15 cellular contexts compared by ENCODE assay signal in the genomic region with DNA sequence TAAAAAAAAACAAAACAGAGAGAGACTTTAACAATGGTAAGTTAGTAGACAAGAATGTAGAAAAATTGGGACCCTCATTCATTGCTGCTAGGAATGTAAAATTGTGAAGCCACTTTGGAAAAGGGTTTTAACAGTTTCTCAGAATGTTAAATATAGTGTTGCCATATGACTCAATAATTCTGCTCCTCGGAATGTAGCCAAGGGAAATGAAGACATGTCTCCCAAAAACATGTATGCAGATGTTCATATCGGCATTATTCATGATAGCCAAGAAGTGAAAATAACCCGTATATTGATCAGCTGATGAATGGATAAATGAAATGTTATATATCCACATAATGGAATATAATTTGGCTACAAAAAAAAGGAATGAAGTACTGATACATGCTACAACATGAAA.
DNase-seq lines count a peak whose midpoint lies in the region; ATAC-seq and TF ChIP-seq lines count a peak whose summit lies in the region.
"Had no signal": no experiment of that assay in that cellular context is flagged by ENCODE, and none has a peak within 500 bp of the region (broad histone marks: within the 10 kb centered on the region; RNA-seq: fewer than 3 reads in every experiment).

No MANE protein-coding gene starts in this region.

- no peak overlapping the region for H2AFZ ChIP-seq in SK-N-SH (ENCODE audit: low read depth)

- intact Hi-C loops in breast epithelium (cut with DNase I; ENCODE audit: low total_unique reads) (no loop called here), right lobe of liver (cut with DNase I) (no loop called here), testis (cut with DNase I; ENCODE audit: low total_unique reads) (no loop called here), aorta (cut with DNase I) (no loop called here)

- H3K9me2 ChIP-seq in SK-N-SH: no peaks in the 10 kb centered on the region

- no peak for DNase-seq in SK-N-SH
- DNase-seq in breast epithelium (ENCODE audit: low spot score in 2 of 2): no peak
- no peak for DNase-seq in right lobe of liver
- no peak for DNase-seq in testis
- DNase-seq in NCI-H1436 treated with DMSO at 0.1 percent for 48 hours (lab: John Stamatoyannopoulos, UW): no peak
- DNase-seq in aorta: no peak
- DNase-seq: 8988T; activated T-cell treated with anti-CD3 and anti-CD28 coated beads, Interleukin-2, amount 50 U/mL, for 1 hour; NCI-H345; stimulated activated CD8-positive, alpha-beta memory T cell treated with anti-CD3 and anti-CD28 coated beads, Interleukin-4, amount 100 ng/mL, for 48 hours had no signal

- CTCF ChIA-PET in SK-N-SH (lab: Yijun Ruan, JAX): no interaction called here

- TF ChIP-seq CTCF in SK-N-SH (IDR thresholded peaks at IDR 0.05) (no peak), breast epithelium (IDR thresholded peaks at IDR 0.05) (no peak), right lobe of liver (IDR thresholded peaks at IDR 0.05) (no peak), testis (IDR thresholded peaks at IDR 0.05) (no peak)

- H4K20me1 ChIP-seq in SK-N-SH (ENCODE audit: insufficient read depth): no peaks in the 10 kb centered on the region

- POLR2A ChIA-PET in SK-N-SH (lab: Yijun Ruan, JAX): no interaction called here

- peaks cover 21% of the 10 kb centered on the region for H3F3A ChIP-seq in SK-N-SH (replicated peaks; ENCODE audit: insufficient read depth)

- no peaks in the 10 kb centered on the region for H3K79me2 ChIP-seq in SK-N-SH (ENCODE audit: insufficient read depth)

- H3K4me3 ChIP-seq in SK-N-SH (ENCODE audit: low read depth in 2 of 2, low read length in 1 of 2): no peak overlapping the region
- no peak overlapping the region for H3K4me3 ChIP-seq in breast epithelium
- no peak overlapping the region for H3K4me3 ChIP-seq in right lobe of liver
- H3K4me3 ChIP-seq in testis: no peak overlapping the region
- H3K4me3 ChIP-seq in aorta (ENCODE audit: low read length in 2 of 2): no peak overlapping the region
- H3K4me3 ChIP-seq: K562 had no signal

- peaks cover 0 to 20% of the 10 kb centered on the region in 2 experiments for H3K4me1 ChIP-seq in SK-N-SH (ENCODE audit: control insufficient read depth in 1 of 2, insufficient read depth in 2 of 2, low read depth in 1 of 2, low read length in 1 of 2)
- no peaks in the 10 kb centered on the region for H3K4me1 ChIP-seq in breast epithelium
- H3K4me1 ChIP-seq in right lobe of liver: peaks cover 0 to 38% (median 13%) of the 10 kb centered on the region in 4 donors
- peaks cover 27% of the 10 kb centered on the region for H3K4me1 ChIP-seq in testis
- H3K4me1 ChIP-seq in aorta (ENCODE audit: control insufficient read depth in 1 of 2, insufficient read depth in 2 of 2, low read length in 2 of 2): peaks cover 8 to 16% of the 10 kb centered on the region in 2 donors

- TF ChIP-seq POLR2A in breast epithelium (IDR thresholded peaks at IDR 0.05) (no peak), right lobe of liver (IDR thresholded peaks at IDR 0.05) (no peak), testis (IDR thresholded peaks at IDR 0.05) (no peak)

- peak overlapping the region in 1 of 2 experiments; percentile 84; a peak in 3 of 4 replicates for H3K27ac ChIP-seq in SK-N-SH (ENCODE audit: low read depth in 2 of 2, low read length in 1 of 2)
- H3K27ac ChIP-seq in breast epithelium: peak overlapping the region; percentile 45 to 66
- peak overlapping the region in 2 of 3 donors; percentile 2 to 21 for H3K27ac ChIP-seq in right lobe of liver
- H3K27ac ChIP-seq in testis: peak overlapping the region; percentile 63 to 64
- peak overlapping the region in 1 of 2 donors; percentile 43 for H3K27ac ChIP-seq in aorta (ENCODE audit: low read depth in 1 of 2, low read length in 2 of 2)
- H3K27ac ChIP-seq: RWPE1, VCaP had no signal

- H3K4me2 ChIP-seq in SK-N-SH: peak overlapping the region; percentile 57

- H3K9me3 ChIP-seq in SK-N-SH: no peaks in the 10 kb centered on the region
- no peaks in the 10 kb centered on the region for H3K9me3 ChIP-seq in breast epithelium
- no peaks in the 10 kb centered on the region for H3K9me3 ChIP-seq in right lobe of liver
- no peaks in the 10 kb centered on the region for H3K9me3 ChIP-seq in testis
- no peaks in the 10 kb centered on the region for H3K9me3 ChIP-seq in aorta (ENCODE audit: control insufficient read depth, low read length)

- H3K27me3 ChIP-seq in SK-N-SH (ENCODE audit: insufficient read depth) (no peaks in the 10 kb centered on the region), breast epithelium (no peaks in the 10 kb centered on the region), right lobe of liver (no peaks in the 10 kb centered on the region), testis (no peaks in the 10 kb centered on the region), aorta (ENCODE audit: control insufficient read depth in 1 of 2, insufficient read depth in 2 of 2, low read length in 1 of 2) (no peaks in the 10 kb centered on the region)

- H3K36me3 ChIP-seq in SK-N-SH (replicated peaks in 1 of 2; ENCODE audit: control insufficient read depth in 1 of 2, insufficient read depth in 2 of 2, low read length in 1 of 2) (peaks cover 13 to 14% of the 10 kb centered on the region in 2 experiments), breast epithelium (no peaks in the 10 kb centered on the region), right lobe of liver (peaks cover 0 to 8% (median 0%) of the 10 kb centered on the region in 4 donors), testis (ENCODE audit: low read depth, missing control alignments) (no peaks in the 10 kb centered on the region), aorta (ENCODE audit: control insufficient read depth in 1 of 2, insufficient read depth in 2 of 2, low read length in 1 of 2) (peaks cover 0 to 4% of the 10 kb centered on the region in 2 donors)

- no peak for TF ChIP-seq RAD21 in SK-N-SH (IDR thresholded peaks at IDR 0.05; ENCODE audit: low read length)

- no peak for TF ChIP-seq EP300 in SK-N-SH (IDR thresholded peaks at IDR 0.05; ENCODE audit: borderline replicate concordance in 1 of 2, low read depth in 1 of 2, low read length in 1 of 2)

- WGBS in SK-N-SH (ENCODE audit: low lambda C conversion rate): 86% methylated on average over 3 of the region's 3 CpGs
- WGBS in right lobe of liver (ENCODE audit: insufficient coverage, low coverage, low lambda C conversion rate, missing lambda C conversion rate): 41% methylated on average over 3 of the region's 3 CpGs
- WGBS in testis, 2 donors: 28 to 43% methylated on average over 3 of the region's 3 CpGs
- 4 to 6% methylated on average over 3 of the region's 3 CpGs for WGBS in aorta, 2 donors

- ATAC-seq in SK-N-SH treated with all-trans-retinoic acid at 6 μM for 48 hours (no peak), right lobe of liver (no peak), HG02763 (IDR thresholded peaks at IDR 0.05; ENCODE audit: unreplicated experiment) (no peak), aorta (ENCODE audit: low FRiP score) (no peak)
- ATAC-seq: K562 had no signal

- peak overlapping the region; percentile 39; the same call in 1 of the 2 replicates for H3K9ac ChIP-seq in SK-N-SH

TF ChIP-seq in SK-N-SH, 30 proteins besides CTCF, POLR2A, EP300 and RAD21 (continues in another document):
- TF ChIP-seq NFIC (IDR thresholded peaks at IDR 0.05; ENCODE audit: borderline replicate concordance): no peak

TF ChIP-seq in SK-N-SH treated with all-trans-retinoic acid at 6 μM for 48 hours, 23 proteins besides CTCF, POLR2A, EP300 and RAD21 (continues in another document):
- no peak for TF ChIP-seq TOX (CRISPR knock-in tag; IDR thresholded peaks at IDR 0.05; ENCODE audit: borderline replicate concordance)
- TF ChIP-seq, protein P1, sequence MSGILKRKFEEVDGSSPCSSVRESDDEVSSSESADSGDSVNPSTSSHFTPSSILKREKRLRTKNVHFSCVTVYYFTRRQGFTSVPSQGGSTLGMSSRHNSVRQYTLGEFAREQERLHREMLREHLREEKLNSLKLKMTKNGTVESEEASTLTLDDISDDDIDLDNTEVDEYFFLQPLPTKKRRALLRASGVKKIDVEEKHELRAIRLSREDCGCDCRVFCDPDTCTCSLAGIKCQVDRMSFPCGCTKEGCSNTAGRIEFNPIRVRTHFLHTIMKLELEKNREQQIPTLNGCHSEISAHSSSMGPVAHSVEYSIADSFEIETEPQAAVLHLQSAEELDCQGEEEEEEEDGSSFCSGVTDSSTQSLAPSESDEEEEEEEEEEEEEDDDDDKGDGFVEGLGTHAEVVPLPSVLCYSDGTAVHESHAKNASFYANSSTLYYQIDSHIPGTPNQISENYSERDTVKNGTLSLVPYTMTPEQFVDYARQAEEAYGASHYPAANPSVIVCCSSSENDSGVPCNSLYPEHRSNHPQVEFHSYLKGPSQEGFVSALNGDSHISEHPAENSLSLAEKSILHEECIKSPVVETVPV (CRISPR knock-in tag; IDR thresholded peaks at IDR 0.05): no peak
- TF ChIP-seq ZNF8 (CRISPR knock-in tag; IDR thresholded peaks at IDR 0.05): no peak
- TF ChIP-seq CSDC2 (CRISPR knock-in tag; IDR thresholded peaks at IDR 0.05): no peak
- no peak for TF ChIP-seq OSR1 (CRISPR knock-in tag; IDR thresholded peaks at IDR 0.05)
- TF ChIP-seq GLIS3 (CRISPR knock-in tag; IDR thresholded peaks at IDR 0.05): no peak
- TF ChIP-seq SNAI2 (CRISPR knock-in tag; IDR thresholded peaks at IDR 0.05): no peak
- no peak for TF ChIP-seq ZC3H10 (CRISPR knock-in tag; IDR thresholded peaks at IDR 0.05)
- TF ChIP-seq ESRRG (CRISPR knock-in tag; IDR thresholded peaks at IDR 0.05): no peak
- no peak for TF ChIP-seq BACH2 (CRISPR knock-in tag; IDR thresholded peaks at IDR 0.05; ENCODE audit: borderline replicate concordance)
- TF ChIP-seq, protein P2, sequence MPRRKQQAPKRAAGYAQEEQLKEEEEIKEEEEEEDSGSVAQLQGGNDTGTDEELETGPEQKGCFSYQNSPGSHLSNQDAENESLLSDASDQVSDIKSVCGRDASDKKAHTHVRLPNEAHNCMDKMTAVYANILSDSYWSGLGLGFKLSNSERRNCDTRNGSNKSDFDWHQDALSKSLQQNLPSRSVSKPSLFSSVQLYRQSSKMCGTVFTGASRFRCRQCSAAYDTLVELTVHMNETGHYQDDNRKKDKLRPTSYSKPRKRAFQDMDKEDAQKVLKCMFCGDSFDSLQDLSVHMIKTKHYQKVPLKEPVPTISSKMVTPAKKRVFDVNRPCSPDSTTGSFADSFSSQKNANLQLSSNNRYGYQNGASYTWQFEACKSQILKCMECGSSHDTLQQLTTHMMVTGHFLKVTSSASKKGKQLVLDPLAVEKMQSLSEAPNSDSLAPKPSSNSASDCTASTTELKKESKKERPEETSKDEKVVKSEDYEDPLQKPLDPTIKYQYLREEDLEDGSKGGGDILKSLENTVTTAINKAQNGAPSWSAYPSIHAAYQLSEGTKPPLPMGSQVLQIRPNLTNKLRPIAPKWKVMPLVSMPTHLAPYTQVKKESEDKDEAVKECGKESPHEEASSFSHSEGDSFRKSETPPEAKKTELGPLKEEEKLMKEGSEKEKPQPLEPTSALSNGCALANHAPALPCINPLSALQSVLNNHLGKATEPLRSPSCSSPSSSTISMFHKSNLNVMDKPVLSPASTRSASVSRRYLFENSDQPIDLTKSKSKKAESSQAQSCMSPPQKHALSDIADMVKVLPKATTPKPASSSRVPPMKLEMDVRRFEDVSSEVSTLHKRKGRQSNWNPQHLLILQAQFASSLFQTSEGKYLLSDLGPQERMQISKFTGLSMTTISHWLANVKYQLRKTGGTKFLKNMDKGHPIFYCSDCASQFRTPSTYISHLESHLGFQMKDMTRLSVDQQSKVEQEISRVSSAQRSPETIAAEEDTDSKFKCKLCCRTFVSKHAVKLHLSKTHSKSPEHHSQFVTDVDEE (CRISPR knock-in tag; IDR thresholded peaks at IDR 0.05): no peak
